ENCODE assay signal across 13 cellular contexts in the genomic region with DNA sequence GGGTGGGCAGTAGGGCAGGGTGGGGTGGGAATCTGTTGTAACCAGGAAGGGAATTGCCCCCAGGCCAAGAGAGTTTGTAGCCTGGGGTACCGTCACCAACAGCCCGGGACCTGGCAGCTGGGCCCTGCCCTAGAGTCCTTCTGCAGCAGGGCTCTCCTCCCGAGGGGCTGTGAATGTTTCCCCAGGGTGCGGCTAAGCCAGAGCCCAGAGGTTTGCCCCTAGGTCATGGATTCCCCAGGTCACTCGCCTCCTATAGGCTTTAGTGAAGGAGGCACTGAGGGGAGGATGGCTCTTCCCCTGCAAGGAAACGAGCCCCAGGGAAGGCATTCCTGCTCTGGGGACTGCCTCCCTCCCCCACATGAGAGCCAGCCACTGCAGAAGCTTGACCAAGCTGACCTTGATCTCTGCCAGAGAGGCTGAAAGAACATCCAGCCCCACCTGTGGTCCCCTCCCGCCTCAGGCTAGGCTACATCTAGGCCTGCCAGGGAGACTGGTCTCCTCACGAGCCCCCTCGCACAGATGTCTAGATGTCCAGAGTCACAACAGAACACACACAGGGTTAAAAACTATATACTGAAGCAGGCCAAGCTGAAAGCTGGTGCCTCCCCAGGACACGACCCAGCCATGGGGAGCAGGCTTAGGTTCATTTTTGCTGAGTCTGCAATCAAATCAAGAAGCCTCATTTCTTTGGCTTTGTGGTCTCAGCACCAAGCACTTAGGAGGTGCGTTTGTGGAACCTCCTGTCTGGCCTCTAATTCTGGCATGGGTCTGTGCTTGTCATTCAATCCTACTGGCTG.
"Had no signal": no experiment of that assay in that cellular context is flagged by ENCODE, and none has a peak within 500 bp of the region (broad histone marks: within the 10 kb centered on the region; RNA-seq: fewer than 3 reads in every experiment).

No MANE protein-coding gene starts in this region.

- H3K36me3 Mint-ChIP-seq: activated naive CD4-positive, alpha-beta T cell treated with anti-CD3 and anti-CD28 coated beads, Interleukin-2, amount 50 U/mL, for 72 hours; naive thymus-derived CD8-positive, alpha-beta T cell had no signal

- H3K27me3 Mint-ChIP-seq: activated CD8-positive, alpha-beta T cell treated with anti-CD3 and anti-CD28 coated beads for 36 hours had no signal

- H3K36me3 ChIP-seq: brain microvascular endothelial cell had no signal

- DNase-seq: activated CD8-positive, alpha-beta T cell treated with anti-CD3 and anti-CD28 coated beads for 36 hours; activated T-cell treated with anti-CD3 and anti-CD28 coated beads, Interleukin-2, amount 50 U/mL, for 1 hour; amniotic stem cell; brain microvascular endothelial cell; dermis blood vessel endothelial cell; hypothalamus; mucosa of descending colon; naive thymus-derived CD8-positive, alpha-beta T cell; stimulated activated CD4-positive, alpha-beta T cell treated with anti-CD3 and anti-CD28 coated beads, Interleukin-12 subunit alpha, Interleukin-12 subunit beta, amount 100 ng/mL, for 4 hours; stimulated activated naive CD4-positive, alpha-beta T cell treated with Interleukin-2 at 50 U/mL for 16 hours; T-helper 9 cell had no signal

- H3K4me3 ChIP-seq: lung, mucosa of descending colon had no signal

- H3K9me3 Mint-ChIP-seq: activated CD8-positive, alpha-beta T cell treated with anti-CD3 and anti-CD28 coated beads for 36 hours; activated naive CD4-positive, alpha-beta T cell treated with anti-CD3 and anti-CD28 coated beads, Interleukin-2, amount 50 U/mL, for 72 hours; naive thymus-derived CD8-positive, alpha-beta T cell had no signal

- H3K27me3 ChIP-seq: brain microvascular endothelial cell had no signal

- H3K27ac Mint-ChIP-seq: activated CD8-positive, alpha-beta T cell treated with anti-CD3 and anti-CD28 coated beads for 36 hours; activated naive CD4-positive, alpha-beta T cell treated with anti-CD3 and anti-CD28 coated beads, Interleukin-2, amount 50 U/mL, for 72 hours; naive thymus-derived CD8-positive, alpha-beta T cell had no signal

- ATAC-seq: activated CD8-positive, alpha-beta T cell treated with anti-CD3 and anti-CD28 coated beads for 36 hours; activated naive CD4-positive, alpha-beta T cell treated with anti-CD3 and anti-CD28 coated beads, Interleukin-2, amount 50 U/mL, for 72 hours; mucosa of descending colon; naive thymus-derived CD8-positive, alpha-beta T cell had no signal

- H3K27ac ChIP-seq: brain microvascular endothelial cell had no signal

- H3K4me3 Mint-ChIP-seq: activated CD8-positive, alpha-beta T cell treated with anti-CD3 and anti-CD28 coated beads for 36 hours; naive thymus-derived CD8-positive, alpha-beta T cell had no signal

- H3K9me3 ChIP-seq: mucosa of descending colon had no signal

- H3K4me1 Mint-ChIP-seq: naive thymus-derived CD8-positive, alpha-beta T cell had no signal
